8 cellular contexts compared by ENCODE assay signal in genomic region chr10:70146489-70147488, GRCh38. TPM values are rescaled to one million over a fixed set of nuclear protein-coding genes. Genes with fewer than 3 reads are reported as not detected.
DNase-seq lines count a peak whose midpoint lies in the region; ATAC-seq, FAIRE-seq and TF ChIP-seq lines count a peak whose summit lies in the region.

Gene TYSND1, minus strand, starts transcription at chr10:70146700. Its CDS starts 114 bp downstream, at chr10:70146586.

- H3K9ac ChIP-seq in H1 (replicated peaks in 1 of 4; ENCODE audit: extremely low read depth in 1 of 4, low read depth in 3 of 4, low read length in 3 of 4) (peak within 1 kb of the TSS; percentile 76 to 89 (median 82)), mesenchymal stem cell (ENCODE audit: low read length) (peak within 1 kb of the TSS; percentile 93)

- H2AFZ ChIP-seq in H1 (ENCODE audit: low read length): peak within 1 kb of the TSS; percentile 81; the same call in 1 of the 2 replicates
- H2AFZ ChIP-seq in mesenchymal stem cell (ENCODE audit: low read depth, low read length): peak within 1 kb of the TSS; percentile 90

- H3K4me2 ChIP-seq in H1 (ENCODE audit: insufficient read depth in 1 of 2, low read depth in 2 of 2, low read length in 2 of 2) (peak within 1 kb of the TSS; percentile 76 to 92), mesenchymal stem cell (ENCODE audit: low read length, poor library complexity, severe bottlenecking) (peak within 1 kb of the TSS; percentile 94)

- no peak within 1 kb of the TSS; the same call in 1 of the 2 replicates for H2BK15ac ChIP-seq in H1 (ENCODE audit: low read length)
- peak within 1 kb of the TSS; percentile 77 for H2BK15ac ChIP-seq in mesenchymal stem cell (ENCODE audit: low read depth, poor library complexity, severe bottlenecking)

- H3K27ac ChIP-seq in H1 (ENCODE audit: low read depth, low read length): peak within 1 kb of the TSS; percentile 67
- H3K27ac ChIP-seq in mesenchymal stem cell (ENCODE audit: low read length, poor library complexity, severe bottlenecking): peak within 1 kb of the TSS; percentile 80

- H3K9me3 ChIP-seq in H1 (ENCODE audit: insufficient read depth in 2 of 2, low read depth in 1 of 2, low read length in 1 of 2): no peaks in the 10 kb centered on the region
- H3K9me3 ChIP-seq in mesenchymal stem cell (ENCODE audit: control insufficient read depth, low read length): no peaks in the 10 kb centered on the region

- H3K4me3 ChIP-seq in H1 (ENCODE audit: extremely low read depth in 1 of 4, insufficient read depth in 2 of 4, low read depth in 3 of 4, low read length in 4 of 4): peak within 1 kb of the TSS; percentile 51 to 70 (median 59)
- H3K4me3 ChIP-seq in mesenchymal stem cell (ENCODE audit: insufficient read depth in 1 of 2, low read depth in 1 of 2, low read length in 2 of 2): peak within 1 kb of the TSS; percentile 46 to 83

- H3K18ac ChIP-seq in H1 (ENCODE audit: extremely low read depth, low read length) (peak within 1 kb of the TSS; percentile 86), mesenchymal stem cell (ENCODE audit: low read depth in 1 of 2, low read length in 2 of 2) (peak within 1 kb of the TSS; percentile 57 to 96)

- POLR2A ChIA-PET in H1 (lab: Charles Lee; ENCODE audit: partially characterized antibody): interaction anchor here (0.6 to 3.2 kb wide), 23 partner anchors 9 to 390 kb away, joined by 3 to 31 read pairs (median 4); partner anchors contain the start of genes AIFM2 and SAR1A

- H4K91ac ChIP-seq in H1 (replicated peaks; ENCODE audit: insufficient read length, low read length) (peak within 1 kb of the TSS; percentile 95), mesenchymal stem cell (ENCODE audit: low read length) (peak within 1 kb of the TSS; percentile 81)

- H4K20me1 ChIP-seq in H1 (replicated peaks in 1 of 2; ENCODE audit: control insufficient read depth in 1 of 2, insufficient read depth in 2 of 2, low read length in 2 of 2): peaks cover 3 to 7% of the 10 kb centered on the region in 2 experiments

- no peak for TF ChIP-seq EP300 in H1 (IDR thresholded peaks at IDR 0.05; ENCODE audit: borderline replicate concordance in 1 of 2, low read depth in 2 of 2, low read length in 2 of 2)

- no peaks in the 10 kb centered on the region for H3K27me3 Mint-ChIP-seq in Calu3 (ENCODE audit: unreplicated experiment)

- peak within 1 kb of the TSS; percentile 75 for H3K56ac ChIP-seq in H1 (replicated peaks; ENCODE audit: insufficient read length, low read depth, low read length)

- H3K4ac ChIP-seq in H1 (replicated peaks; ENCODE audit: insufficient read length, low read depth, low read length) (no peak within 1 kb of the TSS), mesenchymal stem cell (ENCODE audit: low read depth in 1 of 2, low read length in 2 of 2) (peak within 1 kb of the TSS; percentile 42 to 97)

- H2BK5ac ChIP-seq in H1 (ENCODE audit: low read depth, low read length): peak within 1 kb of the TSS; percentile 79; the same call in 1 of the 2 replicates
- peak within 1 kb of the TSS; percentile 63 for H2BK5ac ChIP-seq in mesenchymal stem cell (ENCODE audit: low read depth, low read length, poor library complexity, severe bottlenecking)

- WGBS in H1 (ENCODE audit: extremely low coverage in 1 of 2, insufficient coverage in 1 of 2, insufficient read length in 1 of 2, insufficient replicate concordance in 2 of 2, low coverage in 1 of 2, low lambda C conversion rate in 2 of 2, missing lambda C conversion rate in 1 of 2), 2 experiments: 6% methylated on average over 39 of the region's 40 CpGs; no CpG with 5 or more reads in 1 of the 2 experiments
- 3% methylated on average over 39 of the region's 40 CpGs for WGBS in mesenchymal stem cell

- intact Hi-C loops in Calu3 (cut with micrococcal nuclease; ENCODE audit: unreplicated experiment): loop anchor here (2.0 kb wide), 1 partner anchor 218 kb away; no protein-coding TSS in a partner anchor

- H3K14ac ChIP-seq in H1 (ENCODE audit: insufficient read length) (no peak within 1 kb of the TSS), mesenchymal stem cell (ENCODE audit: low read length in 2 of 2) (peak within 1 kb of the TSS in 1 of 2 experiments; percentile 99)

- H3K4me1 Mint-ChIP-seq in Calu3 (ENCODE audit: low read depth, unreplicated experiment): peaks cover 8% of the 10 kb centered on the region

- H3K36me3 ChIP-seq in H1 (ENCODE audit: control insufficient read depth in 2 of 4, insufficient read depth in 4 of 4, low read length in 3 of 4): peaks cover 0 to 16% (median 3%) of the 10 kb centered on the region in 4 experiments; a peak in 3 of 8 replicates
- peaks cover 56 to 60% of the 10 kb centered on the region in 2 experiments for H3K36me3 ChIP-seq in mesenchymal stem cell (ENCODE audit: control insufficient read depth in 1 of 2, insufficient read depth in 2 of 2, low read depth in 1 of 2, low read length in 2 of 2)

- no peak within 1 kb of the TSS for H3K23ac ChIP-seq in H1 (ENCODE audit: insufficient read length)
- H3K23ac ChIP-seq in mesenchymal stem cell (ENCODE audit: low read length in 2 of 2): peak within 1 kb of the TSS in 1 of 2 experiments; percentile 98

- H3K79me2 ChIP-seq in H1 (ENCODE audit: control insufficient read depth in 1 of 2, insufficient read depth in 2 of 2, low read length in 2 of 2): no peaks in the 10 kb centered on the region; a peak in 1 of 4 replicates

- H3K36me3 Mint-ChIP-seq in Calu3 (ENCODE audit: insufficient read depth, unreplicated experiment): peaks cover 73% of the 10 kb centered on the region

- H2AK5ac ChIP-seq in H1 (ENCODE audit: low read depth, low read length): no peak within 1 kb of the TSS
- H2AK5ac ChIP-seq in mesenchymal stem cell (ENCODE audit: low read length, severe bottlenecking): no peak within 1 kb of the TSS

- peak within 1 kb of the TSS; percentile 50; the same call in 1 of the 2 replicates for H2BK12ac ChIP-seq in H1 (ENCODE audit: low read depth, low read length)
- peak within 1 kb of the TSS in 1 of 2 experiments; percentile 80 for H2BK12ac ChIP-seq in mesenchymal stem cell (ENCODE audit: low read length in 2 of 2)

- peak; percentile 96 for FAIRE-seq in H1 (lab: Jason Lieb, UNC)

- H2BK120ac ChIP-seq in H1 (replicated peaks; ENCODE audit: low read depth, low read length): no peak within 1 kb of the TSS
- H2BK120ac ChIP-seq in mesenchymal stem cell (ENCODE audit: low read depth, low read length): peak within 1 kb of the TSS; percentile 94

- H4K8ac ChIP-seq in H1 (ENCODE audit: extremely low read depth, insufficient read depth, low read length) (peak within 1 kb of the TSS; percentile 96), mesenchymal stem cell (ENCODE audit: low read length) (peak within 1 kb of the TSS; percentile 87)

- peaks cover 12% of the 10 kb centered on the region for H3K23me2 ChIP-seq in H1 (ENCODE audit: low read depth, low read length)

- TF ChIP-seq CTCF in Calu3 (IDR thresholded peaks at IDR 0.05; ENCODE audit: unreplicated experiment) (peak; percentile 12), H1 (IDR thresholded peaks at IDR 0.05; ENCODE audit: control extremely low read depth in 1 of 3, insufficient read depth in 1 of 3, low read depth in 1 of 3, low read length in 3 of 3) (peak; percentile 77 to 82 (median 81))

- H3K27me3 ChIP-seq in H1 (replicated peaks in 1 of 4; ENCODE audit: control insufficient read depth in 3 of 4, extremely low read depth in 1 of 4, insufficient read depth in 3 of 4, low read length in 3 of 4) (peaks cover 0 to 8% (median 4%) of the 10 kb centered on the region in 4 experiments; a peak in 3 of 7 replicates), mesenchymal stem cell (ENCODE audit: control insufficient read depth in 1 of 2, insufficient read depth in 1 of 2, low read length in 2 of 2) (no peaks in the 10 kb centered on the region)

- BruUV-seq in Calu3 (replicated peaks; lab: Mats Ljungman, UMichigan): TSS peak; percentile 93

- peak; percentile 98 for DNase-seq in Calu3
- peak in 75 of 76 experiments; percentile 50 to 97 (median 91) for DNase-seq in HUDEP-2 (lab: John Stamatoyannopoulos, UW; ENCODE audit: unreplicated experiment in 76 of 76)
- peak; percentile 96 for DNase-seq in NOMO-1 treated with dmso at 0.1 percent for 144 hours (lab: John Stamatoyannopoulos, UW; ENCODE audit: unreplicated experiment)
- DNase-seq in activated CD8-positive, alpha-beta memory T cell treated with anti-CD3 and anti-CD28 coated beads for 48 hours (ENCODE audit: low read depth in 2 of 3, low spot score in 2 of 3): peak; percentile 72 to 81 (median 73)
- DNase-seq in H1 (ENCODE audit: low read depth in 1 of 2, low spot score in 2 of 2): peak; percentile 96 to 97
- peak; percentile 99 for DNase-seq in mesenchymal stem cell
- peak; percentile 84 for DNase-seq in stimulated activated CD8-positive, alpha-beta memory T cell treated with anti-CD3 and anti-CD28 coated beads, Interleukin-12 subunit alpha, Interleukin-12 subunit beta, amount 100 ng/mL, for 4 hours (ENCODE audit: low read depth)

- peaks cover 3 to 9% (median 6%) of the 10 kb centered on the region in 4 experiments; a peak in 3 of 7 replicates for H3K4me1 ChIP-seq in H1 (replicated peaks in 1 of 4; ENCODE audit: control insufficient read depth in 3 of 4, insufficient read depth in 4 of 4, low read length in 3 of 4)
- peaks cover 7% of the 10 kb centered on the region for H3K4me1 ChIP-seq in mesenchymal stem cell (ENCODE audit: control insufficient read depth, insufficient read depth, low read depth, low read length)

- no peaks in the 10 kb centered on the region for H3K9me3 Mint-ChIP-seq in Calu3 (ENCODE audit: low read depth, unreplicated experiment)

- CTCF ChIA-PET in Calu3 (lab: Charles Lee) (interaction anchor here (0.6 to 1.9 kb wide), 29 partner anchors 8 to 360 kb away, joined by 3 to 33 read pairs (median 4); partner anchors contain the start of genes EIF4EBP2 and SAR1A), H1 (lab: Charles Lee; ENCODE audit: partially characterized antibody) (interaction anchor here (0.6 to 10.4 kb wide), 51 partner anchors 9 to 1507 kb away, joined by 3 to 123 read pairs (median 4); partner anchors contain the start of genes MACROH2A2 and SAR1A)

- peak; percentile 58 to 70 for TF ChIP-seq RAD21 in H1 (IDR thresholded peaks at IDR 0.05 in 1 of 2, conservative IDR thresholded peaks at IDR 0.05 in 1 of 2; ENCODE audit: low read depth in 2 of 2, low read length in 2 of 2)

- peak within 1 kb of the TSS; percentile 91 for H3K27ac Mint-ChIP-seq in Calu3 (ENCODE audit: unreplicated experiment)

- peak; percentile 81 for ATAC-seq in GM21381 (IDR thresholded peaks at IDR 0.05; ENCODE audit: unreplicated experiment)

- H3K4me3 Mint-ChIP-seq in Calu3 (ENCODE audit: low read depth, unreplicated experiment): peak within 1 kb of the TSS; percentile 86

- H4K5ac ChIP-seq in H1 (ENCODE audit: insufficient read length, low read depth, low read length): peak within 1 kb of the TSS; percentile 56

- peaks cover 3% of the 10 kb centered on the region; the same call in 1 of the 2 replicates for H3K79me1 ChIP-seq in H1 (ENCODE audit: low read depth, low read length)
- H3K79me1 ChIP-seq in mesenchymal stem cell (replicated peaks; ENCODE audit: low read length, poor library complexity, severe bottlenecking): peaks cover 29% of the 10 kb centered on the region

- H2BK20ac ChIP-seq in H1 (ENCODE audit: low read length): no peak within 1 kb of the TSS

- TF ChIP-seq POLR2A in H1 (IDR thresholded peaks at IDR 0.05; ENCODE audit: control extremely low read depth in 1 of 2, low read depth in 2 of 2, low read length in 2 of 2): peak; percentile 64 to 87

RNA-seq across cellular contexts. Expression of gene TYSND1, which starts in this region (rescaled TPM):
- total RNA-seq in Calu3 (2022): 21.4 and 24.6 TPM in 2 replicates
- 14.1 and 15.0 TPM in 2 replicates for total RNA-seq in H1 (2021; fragmentation: NEBNext Ultra II Directional; extraction: Animal tissue kit (Norgen Biotek cat#: 25700))
- polyA plus RNA-seq in H1 (2011; rRNA removed): 11.9 and 15.9 TPM in 2 replicates
- polyA plus RNA-seq in H1 (2011; cell fraction: cytosol; rRNA removed): 13.0 TPM
- 39.9 TPM for polyA plus RNA-seq in H1 (2011; cell fraction: nucleus; rRNA removed)
- 10.9 to 15.9 TPM (median 14.0 TPM) in 4 replicates for polyA plus RNA-seq in H1 (2012, experiment 1 of 2)
- 14.2 TPM for polyA plus RNA-seq in H1 (2012, experiment 2 of 2)
- 9.2 TPM for polyA plus RNA-seq in H1 (2013, experiment 1 of 2)
- 9.0 TPM for polyA plus RNA-seq in H1 (2013, experiment 2 of 2)
- polyA minus RNA-seq in H1 (2011; rRNA and poly(A)+ RNA removed): 9.3 and 10.3 TPM in 2 replicates
- 6.7 TPM for polyA minus RNA-seq in H1 (2011; cell fraction: cytosol; rRNA and poly(A)+ RNA removed)
- polyA minus RNA-seq in H1 (2011; cell fraction: nucleus; rRNA and poly(A)+ RNA removed): 14.4 TPM
- 4.0 TPM for polyA plus RNA-seq in mesenchymal stem cell (2013, experiment 1 of 2)
- polyA plus RNA-seq in mesenchymal stem cell (2013, experiment 2 of 2): 4.1 TPM

Comparison
In these comparisons a context has a peak if more than half of its experiments do, and no peak if none do; other contexts are left out.
1. Peak in every context shown above with its lines: DNase-seq, ATAC-seq, H3K4me3 ChIP-seq and H3K27ac ChIP-seq.